2 cellular contexts compared by ENCODE assay signal in the genomic region with DNA sequence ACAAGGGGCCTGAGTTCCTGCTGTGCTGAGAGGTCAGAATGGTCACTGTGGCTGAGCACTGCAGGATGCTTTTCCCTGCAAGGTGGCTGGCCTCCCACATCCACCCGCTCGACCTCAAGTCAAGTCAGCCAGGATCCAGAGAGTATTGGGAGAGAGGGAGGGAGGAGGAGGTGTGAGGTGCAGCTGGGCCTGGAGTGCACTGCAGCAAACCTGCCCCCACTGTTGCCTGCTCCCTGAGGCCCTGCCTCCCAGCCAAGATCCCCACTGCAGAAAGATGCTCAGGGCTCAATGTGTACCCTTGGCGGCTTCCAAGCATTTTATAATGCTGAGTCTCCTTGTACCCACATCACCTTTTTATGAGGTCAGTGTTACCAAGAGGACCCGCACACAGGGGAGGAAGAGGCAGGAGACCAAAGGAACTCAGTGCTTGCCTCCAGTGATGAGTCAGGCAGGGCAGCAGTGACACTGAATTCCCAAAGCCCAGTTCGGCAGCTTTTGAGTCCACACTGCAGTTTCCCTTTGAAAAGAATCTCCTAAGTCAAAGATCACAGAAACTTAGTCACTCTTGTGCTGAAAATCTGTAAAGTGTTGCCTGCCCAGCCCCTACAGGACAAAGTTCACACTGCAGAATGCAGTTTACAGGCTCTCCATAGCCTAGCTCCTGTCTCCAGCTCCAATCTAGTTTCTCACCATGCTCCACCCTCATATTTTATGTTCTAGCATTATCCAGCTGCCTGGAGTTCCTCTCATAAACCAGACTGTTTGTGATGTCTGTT.
TF ChIP-seq lines count a peak whose summit lies in the region.

No MANE protein-coding gene starts in this region.

TF ChIP-seq in A549, 52 proteins besides CTCF, POLR2A, EP300 and RAD21:
- TF ChIP-seq EHMT2 (IDR thresholded peaks at IDR 0.05; ENCODE audit: low read depth): no peak
- no peak for TF ChIP-seq BCL3 (IDR thresholded peaks at IDR 0.05)
- TF ChIP-seq CEBPB (IDR thresholded peaks at IDR 0.05): no peak

TF ChIP-seq in SK-N-SH, 30 proteins besides CTCF, POLR2A, EP300 and RAD21:
- peak; percentile 62; the same call in 1 of the 2 replicates for TF ChIP-seq FOSL2 (IDR thresholded peaks at IDR 0.05; ENCODE audit: borderline replicate concordance, low read depth)
- no peak for TF ChIP-seq SIN3A (IDR thresholded peaks at IDR 0.05; ENCODE audit: borderline replicate concordance, low read depth, low read length)
TF ChIP-seq in SK-N-SH: peak in this region for 1.
